32 cellular contexts compared by ENCODE assay signal in genomic region chr11:17469998-17470397, GRCh38. TPM values are rescaled to one million over a fixed set of nuclear protein-coding genes. Genes with fewer than 3 reads are reported as not detected.
A peak's percentile ranks its signal among the peaks of the same experiment; 100 is the strongest.
DNase-seq lines count a peak whose midpoint lies in the region; ATAC-seq and TF ChIP-seq lines count a peak whose summit lies in the region.
"Had no signal": no experiment of that assay in that cellular context is flagged by ENCODE, and none has a peak within 500 bp of the region (broad histone marks: within the 10 kb centered on the region; RNA-seq: fewer than 3 reads in every experiment).

No MANE protein-coding gene starts in this region.

- no peak overlapping the region for H3K4me2 ChIP-seq in osteoblast (ENCODE audit: insufficient read depth, low read length)
- H3K4me2 ChIP-seq: A549, BLaER1 had no signal

- H3K36me3 ChIP-seq in osteoblast (ENCODE audit: insufficient read depth, low read length) = no peaks in the 10 kb centered on the region
- H3K36me3 ChIP-seq: BE2C; BLaER1; BLaER1 treated with 17β-estradiol and CSF1 and Interleukin-3, amounts not matched to agents 10 nM and 100 nM had no signal

- peaks cover 20% of the 10 kb centered on the region for H3K27me3 ChIP-seq in osteoblast (ENCODE audit: insufficient read depth, low read length)
- H3K27me3 ChIP-seq: BE2C had no signal

- no peak for TF ChIP-seq CTCF in osteoblast (IDR thresholded peaks at IDR 0.05; ENCODE audit: extremely low read depth, low read depth, low read length)

- no peak for ATAC-seq in GM21717 (IDR thresholded peaks at IDR 0.05; ENCODE audit: unreplicated experiment)
- ATAC-seq: A549; CD8-positive, alpha-beta T cell had no signal

- no peaks in the 10 kb centered on the region for H3K79me2 ChIP-seq in osteoblast (ENCODE audit: insufficient read depth, low read length)

- intact Hi-C loops in posterior vena cava (cut with DNase I) (no loop called here), posterior cingulate gyrus (cut with DNase I) (no loop called here)

- H2AFZ ChIP-seq in osteoblast (ENCODE audit: low read length) = no peak overlapping the region

- DNase-seq in osteoblast (ENCODE audit: insufficient read length, low spot score, missing footprints) (peak; percentile 61), posterior vena cava (ENCODE audit: low spot score) (peak; percentile 61), posterior cingulate gyrus (no peak)
- DNase-seq: 8988T; ACHN; AML-193; BE2C; C1 segment of cervical spinal cord; Caco-2; Calu3; CD4-positive, alpha-beta memory T cell; CD4-positive, alpha-beta T cell; CD4-positive, CD25-positive, alpha-beta regulatory T cell; CD8-positive, alpha-beta memory T cell; CD8-positive, alpha-beta T cell; COR-L47; DMS 273 treated with DMSO at 0.1 percent for 48 hours; DMS153; DMS53; DMS79; DMS79 treated with DMSO at 0.1 percent for 48 hours; DND-41; EL had no signal

- H3K9me3 ChIP-seq in osteoblast (ENCODE audit: low read depth, low read length) = no peaks in the 10 kb centered on the region
- H3K9me3 ChIP-seq: A549; BE2C; BLaER1; BLaER1 treated with 17β-estradiol and CSF1 and Interleukin-3, amounts not matched to agents 10 nM and 100 nM; Caco-2 had no signal

- no peak overlapping the region for H3K4me3 ChIP-seq in osteoblast (ENCODE audit: insufficient read depth, low read length)
- H3K4me3 ChIP-seq: A549; BLaER1; BLaER1 treated with 17β-estradiol and CSF1 and Interleukin-3, amounts not matched to agents 10 nM and 100 nM had no signal

- H3K27ac ChIP-seq in osteoblast (ENCODE audit: low read depth, low read length) = no peak overlapping the region
- H3K27ac ChIP-seq: 22Rv1; A549; BLaER1; BLaER1 treated with 17β-estradiol and CSF1 and Interleukin-3, amounts not matched to agents 10 nM and 100 nM; C4-2B had no signal

- no peaks in the 10 kb centered on the region for H4K20me1 ChIP-seq in osteoblast (ENCODE audit: insufficient read depth, low read length)
- H4K20me1 ChIP-seq: BLaER1 had no signal

- no peaks in the 10 kb centered on the region for H3K4me1 ChIP-seq in osteoblast (ENCODE audit: insufficient read depth, low read length)
- H3K4me1 ChIP-seq: A549, BE2C, BLaER1, Caco-2 had no signal

RNA-seq across cellular contexts. Expression of gene ABCC8, which starts 6.6 kb away (rescaled TPM):
- not detected in 2 replicates for total RNA-seq in osteoblast
- 10 to 100 TPM in 1 of 2 donors, 1 to 10 TPM in 1; 3.4 to 11.4 TPM for total RNA-seq in posterior vena cava
- total RNA-seq: A172; A673; Caco-2; CD4-positive, alpha-beta memory T cell; CD4-positive, alpha-beta T cell; CD4-positive, CD25-positive, alpha-beta regulatory T cell; CD8-positive, alpha-beta memory T cell; CD8-positive, alpha-beta T cell; Daoy had no signal

Comparison
In these comparisons a context has a peak if more than half of its experiments do, and no peak if none do; other contexts are left out.
1. DNase-seq: peak in osteoblast (single experiment) and posterior vena cava (single experiment); none in posterior cingulate gyrus (0 of 10).